8 cellular contexts compared by ENCODE assay signal in the genomic region with DNA sequence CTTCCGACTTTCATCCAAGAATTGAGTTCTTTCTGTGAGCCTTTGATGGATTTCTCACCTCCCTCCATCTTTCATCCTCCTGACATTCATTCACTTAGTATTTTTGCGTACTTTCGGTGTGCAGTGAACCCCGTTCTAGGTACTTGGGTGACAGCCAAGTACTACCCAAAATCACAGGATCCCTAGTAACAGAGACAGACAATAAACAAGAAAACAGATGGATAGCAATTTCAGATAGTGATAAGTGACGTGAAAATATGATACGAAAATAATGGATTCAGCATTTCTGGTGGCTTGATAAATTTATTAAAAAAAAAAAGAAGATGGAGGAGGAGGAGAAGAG. TPM values are rescaled to one million over a fixed set of nuclear protein-coding genes. Genes with fewer than 3 reads are reported as not detected.
DNase-seq lines count a peak whose midpoint lies in the region; ATAC-seq and TF ChIP-seq lines count a peak whose summit lies in the region.

No MANE protein-coding gene starts in this region.

- no peaks in the 10 kb centered on the region for H3K9me2 ChIP-seq in DOHH2 (replicated peaks; ENCODE audit: control insufficient read depth, low read length)

- in situ Hi-C loops in mammary epithelial cell (cut with MboI; ENCODE audit: low sequenced_read_pairs in 2 of 2): loop anchor here in 1 of 2 donors (10.0 kb wide), 1 partner anchor 162 kb away; no protein-coding TSS in a partner anchor

- H3K4me2 ChIP-seq in DOHH2 (ENCODE audit: low read length): peak overlapping the region; percentile 77
- H3K4me2 ChIP-seq in mammary epithelial cell (ENCODE audit: insufficient read depth, low read depth, low read length): peak overlapping the region; percentile 67

- H3K27ac ChIP-seq in DOHH2 (ENCODE audit: low read depth, low read length) (no peak overlapping the region), mammary epithelial cell (ENCODE audit: insufficient read depth, low read depth, low read length) (peak overlapping the region; percentile 26)

- BruUV-seq in mammary epithelial cell (replicated peaks; lab: Mats Ljungman, UMichigan): no TSS peak

- DNase-seq in mammary epithelial cell (no peak), ecto neural progenitor cell (ENCODE audit: low spot score) (no peak), H4 (ENCODE audit: low spot score) (no peak), NCI-H748 treated with DMSO at 0.1 percent for 48 hours (lab: John Stamatoyannopoulos, UW) (no peak)
- DNase-seq in natural killer cell treated with Interleukin-12 subunit alpha and Interleukin-12 subunit beta and Interleukin-15 and Interleukin-18, amount 100 ng/mL, for 72 hours (ENCODE audit: low spot score): no peak
- no peak for DNase-seq in activated CD4-positive, CD25-positive, alpha-beta regulatory T cell (lab: John Stamatoyannopoulos, UW)

- peaks cover 16 to 39% of the 10 kb centered on the region in 2 donors for H3K4me1 Mint-ChIP-seq in natural killer cell treated with Interleukin-12 subunit alpha and Interleukin-12 subunit beta and Interleukin-15 and Interleukin-18, amount 100 ng/mL, for 72 hours (ENCODE audit: low read depth in 2 of 2)

- H4K20me1 ChIP-seq in DOHH2 (ENCODE audit: control insufficient read depth, insufficient read depth, low read depth, low read length) (0 out of 2 replicates have a peak, but pooled peaks cover 7% of the 10 kb centered on the region), mammary epithelial cell (ENCODE audit: insufficient read depth, low read length) (no peaks in the 10 kb centered on the region)

- no peak overlapping the region for H3K9ac ChIP-seq in mammary epithelial cell (ENCODE audit: insufficient read depth, low read length)

- 7% methylated on average over 5 of the region's 6 CpGs for WGBS in mammary epithelial cell (ENCODE audit: low coverage, missing lambda C conversion rate)

- dilution Hi-C loops in mammary epithelial cell (cut with HindIII; ENCODE audit: low sequenced_read_pairs): no loop called here

- CTCF ChIA-PET in mammary epithelial cell (lab: Charles Lee; ENCODE audit: low non-redundant PET): interaction anchor here (0.5 kb wide), 1 partner anchor 184 kb away, joined by 20 read pairs; no protein-coding TSS in a partner anchor

- H3K36me3 ChIP-seq in DOHH2 (ENCODE audit: control insufficient read depth, low read length) (no peaks in the 10 kb centered on the region), mammary epithelial cell (ENCODE audit: insufficient read depth, low read length) (no peaks in the 10 kb centered on the region)

- H3K9me3 Mint-ChIP-seq in natural killer cell treated with Interleukin-12 subunit alpha and Interleukin-12 subunit beta and Interleukin-15 and Interleukin-18, amount 100 ng/mL, for 72 hours: no peaks in the 10 kb centered on the region

- peaks cover 5% of the 10 kb centered on the region for H3K36me3 Mint-ChIP-seq in natural killer cell treated with Interleukin-12 subunit alpha and Interleukin-12 subunit beta and Interleukin-15 and Interleukin-18, amount 100 ng/mL, for 72 hours

- no peak for TF ChIP-seq CTCF in DOHH2 (IDR thresholded peaks at IDR 0.05; ENCODE audit: low read depth, low read length, poor library complexity, severe bottlenecking)
- TF ChIP-seq CTCF in mammary epithelial cell (conservative IDR thresholded peaks at IDR 0.05 in 1 of 2, IDR thresholded peaks at IDR 0.05 in 1 of 2; ENCODE audit: extremely low read depth in 1 of 2, insufficient read depth in 1 of 2, low read depth in 1 of 2, low read length in 2 of 2): no peak

- H3K27me3 ChIP-seq in DOHH2 (ENCODE audit: control insufficient read depth, low read length) (no peaks in the 10 kb centered on the region), mammary epithelial cell (ENCODE audit: insufficient read depth, low read length) (no peaks in the 10 kb centered on the region)

- peak; percentile 4 for ATAC-seq in HG03139 (IDR thresholded peaks at IDR 0.05; ENCODE audit: unreplicated experiment)
- ATAC-seq in natural killer cell treated with Interleukin-12 subunit alpha and Interleukin-12 subunit beta and Interleukin-15 and Interleukin-18, amount 100 ng/mL, for 72 hours: no peak

- peak overlapping the region; percentile 92 for H2AFZ ChIP-seq in mammary epithelial cell (ENCODE audit: low read depth, low read length)

- H3K79me2 ChIP-seq in DOHH2 (ENCODE audit: control insufficient read depth, low read length) (peaks cover 36% of the 10 kb centered on the region), mammary epithelial cell (ENCODE audit: insufficient read depth, low read length) (peaks cover 40% of the 10 kb centered on the region)

- H3K4me1 ChIP-seq in DOHH2 (ENCODE audit: control insufficient read depth, low read length) (peaks cover 51% of the 10 kb centered on the region), mammary epithelial cell (ENCODE audit: insufficient read depth, low read length) (peaks cover 3% of the 10 kb centered on the region)

- no peaks in the 10 kb centered on the region for H3K9me3 ChIP-seq in DOHH2 (ENCODE audit: control insufficient read depth, insufficient read depth, low read length)
- H3K9me3 ChIP-seq in mammary epithelial cell (replicated peaks; ENCODE audit: insufficient read depth, low read length): no peaks in the 10 kb centered on the region

- H3K4me3 ChIP-seq in DOHH2 (ENCODE audit: low read length) (peak overlapping the region; percentile 95), mammary epithelial cell (replicated peaks in 1 of 3; ENCODE audit: insufficient read depth in 1 of 3, low read depth in 2 of 3, low read length in 3 of 3) (peak overlapping the region; percentile 71 to 92 (median 76))

- H3K4me3 Mint-ChIP-seq in natural killer cell treated with Interleukin-12 subunit alpha and Interleukin-12 subunit beta and Interleukin-15 and Interleukin-18, amount 100 ng/mL, for 72 hours: peak overlapping the region; percentile 92

- no peaks in the 10 kb centered on the region for H3K27me3 Mint-ChIP-seq in natural killer cell treated with Interleukin-12 subunit alpha and Interleukin-12 subunit beta and Interleukin-15 and Interleukin-18, amount 100 ng/mL, for 72 hours

- peaks cover 10% of the 10 kb centered on the region for H3F3A ChIP-seq in DOHH2 (ENCODE audit: control insufficient read depth, insufficient read depth)

- H3K27ac Mint-ChIP-seq in natural killer cell treated with Interleukin-12 subunit alpha and Interleukin-12 subunit beta and Interleukin-15 and Interleukin-18, amount 100 ng/mL, for 72 hours: peak overlapping the region; percentile 87 to 91

- intact Hi-C loops in mammary epithelial cell (cut with micrococcal nuclease): loop anchor here (2.0 kb wide), 1 partner anchor 34 kb away; no protein-coding TSS in a partner anchor

RNA-seq across cellular contexts. Expression of a gene that starts 0.3 kb away (rescaled TPM):
- total RNA-seq in mammary epithelial cell: 100 to 1,000 TPM in 1 of 2 donors, 10 to 100 TPM in 1; 70.0 to 174 TPM
- polyA plus RNA-seq in mammary epithelial cell: 43.6 TPM
- polyA minus RNA-seq in mammary epithelial cell: 44.9 TPM
- 10 to 100 TPM; 48.6 to 83.0 TPM for total RNA-seq in natural killer cell treated with Interleukin-12 subunit alpha and Interleukin-12 subunit beta and Interleukin-15 and Interleukin-18, amount 100 ng/mL, for 72 hours
- 72.0 and 74.1 TPM in 2 replicates for total RNA-seq in H4 (2014; rRNA removed; shearing (Covaris generic))
